Comparison of ENCODE assay signal across 17 cellular contexts in the genomic region with DNA sequence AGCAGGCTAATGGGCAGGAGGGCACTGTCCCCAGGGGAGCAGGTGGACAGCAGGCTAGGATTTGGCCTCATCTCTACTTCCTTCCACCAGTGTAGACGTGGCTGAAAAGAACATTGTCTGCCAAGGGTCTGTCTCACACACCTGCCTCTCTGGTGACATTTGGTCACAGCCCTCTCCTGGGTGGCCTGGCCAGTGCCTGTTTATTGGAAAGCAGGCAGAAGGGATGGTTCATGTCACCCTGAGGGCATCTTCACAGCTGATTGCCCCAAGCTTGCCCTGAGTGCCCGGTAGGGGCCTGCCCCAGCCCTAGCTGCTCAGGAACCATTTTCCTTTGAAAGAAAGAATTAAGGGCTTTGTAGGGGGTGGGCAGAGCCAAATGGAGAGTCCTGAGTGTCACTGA.
DNase-seq lines count a peak whose midpoint lies in the region; ATAC-seq and TF ChIP-seq lines count a peak whose summit lies in the region.
"Had no signal": no experiment of that assay in that cellular context is flagged by ENCODE, and none has a peak within 500 bp of the region (broad histone marks: within the 10 kb centered on the region; RNA-seq: fewer than 3 reads in every experiment).

No MANE protein-coding gene starts in this region.

- no peaks in the 10 kb centered on the region for H3K27me3 ChIP-seq in BLaER1 treated with 17β-estradiol and CSF1 and Interleukin-3, amounts not matched to agents 10 nM and 100 nM
- H3K27me3 ChIP-seq in SJCRH30 (no peaks in the 10 kb centered on the region), osteoblast (ENCODE audit: insufficient read depth, low read length) (peaks cover 10% of the 10 kb centered on the region), breast epithelium (no peaks in the 10 kb centered on the region)

- no peaks in the 10 kb centered on the region for H3K4me1 Mint-ChIP-seq in activated T-helper 1 cell treated with anti-CD3 and anti-CD28 coated beads, Interleukin-12 subunit alpha, Interleukin-12 subunit beta, Interleukin-2, Interleukin-4 antibody, amounts not matched to agents 30 ng/mL and 10 ng/mL and 1 ng/mL, durations not matched to agents 14 hours and 24 hours and 36 hours (ENCODE audit: low read depth)
- H3K4me1 Mint-ChIP-seq: B cell, CD14-positive monocyte had no signal

- H3K4me3 ChIP-seq in BLaER1 treated with 17β-estradiol and CSF1 and Interleukin-3, amounts not matched to agents 10 nM and 100 nM, result no peak overlapping the region
- H3K4me3 ChIP-seq in SJCRH30 (no peak overlapping the region), osteoblast (ENCODE audit: insufficient read depth, low read length) (no peak overlapping the region), breast epithelium (no peak overlapping the region)
- H3K4me3 ChIP-seq: GM23338 had no signal

- ATAC-seq in HG02642 (IDR thresholded peaks at IDR 0.05; ENCODE audit: poor library complexity, unreplicated experiment), result no peak
- ATAC-seq: CD8-positive, alpha-beta T cell; GM23338 had no signal

- H3K36me3 ChIP-seq in BLaER1 treated with 17β-estradiol and CSF1 and Interleukin-3, amounts not matched to agents 10 nM and 100 nM, result no peaks in the 10 kb centered on the region
- H3K36me3 ChIP-seq in SJCRH30 (no peaks in the 10 kb centered on the region), osteoblast (ENCODE audit: insufficient read depth, low read length) (no peaks in the 10 kb centered on the region), breast epithelium (no peaks in the 10 kb centered on the region)

- H3K27ac Mint-ChIP-seq in activated T-helper 1 cell treated with anti-CD3 and anti-CD28 coated beads, Interleukin-12 subunit alpha, Interleukin-12 subunit beta, Interleukin-2, Interleukin-4 antibody, amounts not matched to agents 30 ng/mL and 10 ng/mL and 1 ng/mL, durations not matched to agents 14 hours and 24 hours and 36 hours, result no peak overlapping the region
- H3K27ac Mint-ChIP-seq: B cell; CD14-positive monocyte; CD8-positive, alpha-beta T cell; GM23338; H9 had no signal

- H3K9me3 Mint-ChIP-seq in activated T-helper 1 cell treated with anti-CD3 and anti-CD28 coated beads, Interleukin-12 subunit alpha, Interleukin-12 subunit beta, Interleukin-2, Interleukin-4 antibody, amounts not matched to agents 30 ng/mL and 10 ng/mL and 1 ng/mL, durations not matched to agents 14 hours and 24 hours and 36 hours, result no peaks in the 10 kb centered on the region
- H3K9me3 Mint-ChIP-seq: CD14-positive monocyte; CD8-positive, alpha-beta T cell; GM23338; H9 had no signal

- H3K4me2 ChIP-seq in BLaER1 treated with 17β-estradiol and CSF1 and Interleukin-3, amounts not matched to agents 10 nM and 100 nM, result peak overlapping the region in 9 of 11 experiments; percentile 67 to 96 (median 87); a peak in 17 of 22 replicates
- no peak overlapping the region for H3K4me2 ChIP-seq in osteoblast (ENCODE audit: insufficient read depth, low read length)
- H3K4me2 ChIP-seq: GM23338 had no signal

- no peaks in the 10 kb centered on the region for H3K27me3 Mint-ChIP-seq in activated T-helper 1 cell treated with anti-CD3 and anti-CD28 coated beads, Interleukin-12 subunit alpha, Interleukin-12 subunit beta, Interleukin-2, Interleukin-4 antibody, amounts not matched to agents 30 ng/mL and 10 ng/mL and 1 ng/mL, durations not matched to agents 14 hours and 24 hours and 36 hours (ENCODE audit: insufficient read depth)

- no peaks in the 10 kb centered on the region for H3K36me3 Mint-ChIP-seq in activated T-helper 1 cell treated with anti-CD3 and anti-CD28 coated beads, Interleukin-12 subunit alpha, Interleukin-12 subunit beta, Interleukin-2, Interleukin-4 antibody, amounts not matched to agents 30 ng/mL and 10 ng/mL and 1 ng/mL, durations not matched to agents 14 hours and 24 hours and 36 hours (ENCODE audit: low read depth)
- H3K36me3 Mint-ChIP-seq: CD14-positive monocyte; CD8-positive, alpha-beta T cell had no signal

- 0 out of 22 replicates have a peak overlapping the region, but pooled peaks of 1 of the 11 experiments have one; percentile 24 for H3K9ac ChIP-seq in BLaER1 treated with 17β-estradiol and CSF1 and Interleukin-3, amounts not matched to agents 10 nM and 100 nM

- DNase-seq in SJCRH30, result peak; percentile 54 to 70
- DNase-seq in osteoblast (ENCODE audit: insufficient read length, low spot score, missing footprints), result peak; percentile 19
- no peak for DNase-seq in activated T-helper 1 cell treated with anti-CD3 and anti-CD28 coated beads, Interleukin-12 subunit alpha, Interleukin-12 subunit beta, Interleukin-2, Interleukin-4 antibody, amounts not matched to agents 30 ng/mL and 10 ng/mL and 1 ng/mL, durations not matched to agents 14 hours and 24 hours and 36 hours (ENCODE audit: low spot score)
- no peak for DNase-seq in activated CD4-positive, alpha-beta T cell treated with anti-CD3 and anti-CD28 coated beads for 48 hours
- no peak for DNase-seq in breast epithelium (ENCODE audit: low spot score in 2 of 2)
- DNase-seq: CD8-positive, alpha-beta T cell; COR-L47; DND-41; GF-D8; H9; IMR-90 had no signal

- H2AFZ ChIP-seq in osteoblast (ENCODE audit: low read length), result no peak overlapping the region
- H2AFZ ChIP-seq: GM23338 had no signal

- intact Hi-C loops in activated T-helper 1 cell treated with anti-CD3 and anti-CD28 coated beads, Interleukin-12 subunit alpha, Interleukin-12 subunit beta, Interleukin-2, Interleukin-4 antibody, amounts not matched to agents 30 ng/mL and 10 ng/mL and 1 ng/mL, durations not matched to agents 14 hours and 24 hours and 36 hours (cut with micrococcal nuclease), result no loop called here
- intact Hi-C loops in breast epithelium (cut with DNase I; ENCODE audit: low total_unique reads), result no loop called here

- TF ChIP-seq POLR2A in breast epithelium (IDR thresholded peaks at IDR 0.05), result no peak

- no peaks in the 10 kb centered on the region for H3K79me2 ChIP-seq in osteoblast (ENCODE audit: insufficient read depth, low read length)

- no peaks in the 10 kb centered on the region for H3K9me3 ChIP-seq in BLaER1 treated with 17β-estradiol and CSF1 and Interleukin-3, amounts not matched to agents 10 nM and 100 nM (replicated peaks in 1 of 11)
- no peaks in the 10 kb centered on the region for H3K9me3 ChIP-seq in SJCRH30 (replicated peaks)
- no peaks in the 10 kb centered on the region for H3K9me3 ChIP-seq in osteoblast (ENCODE audit: low read depth, low read length)
- no peaks in the 10 kb centered on the region for H3K9me3 ChIP-seq in breast epithelium

- no peak overlapping the region for H3K4me3 Mint-ChIP-seq in activated T-helper 1 cell treated with anti-CD3 and anti-CD28 coated beads, Interleukin-12 subunit alpha, Interleukin-12 subunit beta, Interleukin-2, Interleukin-4 antibody, amounts not matched to agents 30 ng/mL and 10 ng/mL and 1 ng/mL, durations not matched to agents 14 hours and 24 hours and 36 hours
- H3K4me3 Mint-ChIP-seq: B cell; CD14-positive monocyte; CD8-positive, alpha-beta T cell; GM23338; H9 had no signal

- 0 out of 22 replicates have a peak overlapping the region, but pooled peaks of 2 of the 11 experiments have one; percentile 18 to 20 for H3K27ac ChIP-seq in BLaER1 treated with 17β-estradiol and CSF1 and Interleukin-3, amounts not matched to agents 10 nM and 100 nM
- H3K27ac ChIP-seq in SJCRH30, result no peak overlapping the region
- peak overlapping the region; percentile 88 for H3K27ac ChIP-seq in cingulate gyrus (ENCODE audit: low read depth, low read length)
- H3K27ac ChIP-seq in osteoblast (ENCODE audit: low read depth, low read length), result no peak overlapping the region
- no peak overlapping the region for H3K27ac ChIP-seq in breast epithelium

- TF ChIP-seq CTCF in osteoblast (IDR thresholded peaks at IDR 0.05; ENCODE audit: extremely low read depth, low read depth, low read length) (no peak), breast epithelium (IDR thresholded peaks at IDR 0.05) (no peak)

- no peaks in the 10 kb centered on the region; a peak in 2 of 22 replicates for H4K20me1 ChIP-seq in BLaER1 treated with 17β-estradiol and CSF1 and Interleukin-3, amounts not matched to agents 10 nM and 100 nM
- H4K20me1 ChIP-seq in osteoblast (ENCODE audit: insufficient read depth, low read length), result no peaks in the 10 kb centered on the region

- peaks cover 38 to 100% (median 98%) of the 10 kb centered on the region in 10 experiments for H3K4me1 ChIP-seq in BLaER1 treated with 17β-estradiol and CSF1 and Interleukin-3, amounts not matched to agents 10 nM and 100 nM
- H3K4me1 ChIP-seq in SJCRH30 (peaks cover 6% of the 10 kb centered on the region), osteoblast (ENCODE audit: insufficient read depth, low read length) (no peaks in the 10 kb centered on the region), breast epithelium (no peaks in the 10 kb centered on the region)

Comparison
In these comparisons a context has a peak if more than half of its experiments do, and no peak if none do; other contexts are left out.
1. DNase-seq: peak in SJCRH30 (2 of 2) and osteoblast (single experiment); none in activated T-helper 1 cell treated with anti-CD3 and anti-CD28 coated beads, Interleukin-12 subunit alpha, Interleukin-12 subunit beta, Interleukin-2, Interleukin-4 antibody, amounts not matched to agents 30 ng/mL and 10 ng/mL and 1 ng/mL, durations not matched to agents 14 hours and 24 hours and 36 hours (single experiment), activated CD4-positive, alpha-beta T cell treated with anti-CD3 and anti-CD28 coated beads for 48 hours (single experiment) and breast epithelium (0 of 2).